ENCODE assay signal across 1 cellular context in genomic region chr11:45333023-45333422, GRCh38.
TF ChIP-seq lines count a peak whose summit lies in the region.

No MANE protein-coding gene starts in this region.

TF ChIP-seq in GM23338, 12 proteins besides CTCF, POLR2A, EP300 and RAD21:
- TF ChIP-seq, protein P1, sequence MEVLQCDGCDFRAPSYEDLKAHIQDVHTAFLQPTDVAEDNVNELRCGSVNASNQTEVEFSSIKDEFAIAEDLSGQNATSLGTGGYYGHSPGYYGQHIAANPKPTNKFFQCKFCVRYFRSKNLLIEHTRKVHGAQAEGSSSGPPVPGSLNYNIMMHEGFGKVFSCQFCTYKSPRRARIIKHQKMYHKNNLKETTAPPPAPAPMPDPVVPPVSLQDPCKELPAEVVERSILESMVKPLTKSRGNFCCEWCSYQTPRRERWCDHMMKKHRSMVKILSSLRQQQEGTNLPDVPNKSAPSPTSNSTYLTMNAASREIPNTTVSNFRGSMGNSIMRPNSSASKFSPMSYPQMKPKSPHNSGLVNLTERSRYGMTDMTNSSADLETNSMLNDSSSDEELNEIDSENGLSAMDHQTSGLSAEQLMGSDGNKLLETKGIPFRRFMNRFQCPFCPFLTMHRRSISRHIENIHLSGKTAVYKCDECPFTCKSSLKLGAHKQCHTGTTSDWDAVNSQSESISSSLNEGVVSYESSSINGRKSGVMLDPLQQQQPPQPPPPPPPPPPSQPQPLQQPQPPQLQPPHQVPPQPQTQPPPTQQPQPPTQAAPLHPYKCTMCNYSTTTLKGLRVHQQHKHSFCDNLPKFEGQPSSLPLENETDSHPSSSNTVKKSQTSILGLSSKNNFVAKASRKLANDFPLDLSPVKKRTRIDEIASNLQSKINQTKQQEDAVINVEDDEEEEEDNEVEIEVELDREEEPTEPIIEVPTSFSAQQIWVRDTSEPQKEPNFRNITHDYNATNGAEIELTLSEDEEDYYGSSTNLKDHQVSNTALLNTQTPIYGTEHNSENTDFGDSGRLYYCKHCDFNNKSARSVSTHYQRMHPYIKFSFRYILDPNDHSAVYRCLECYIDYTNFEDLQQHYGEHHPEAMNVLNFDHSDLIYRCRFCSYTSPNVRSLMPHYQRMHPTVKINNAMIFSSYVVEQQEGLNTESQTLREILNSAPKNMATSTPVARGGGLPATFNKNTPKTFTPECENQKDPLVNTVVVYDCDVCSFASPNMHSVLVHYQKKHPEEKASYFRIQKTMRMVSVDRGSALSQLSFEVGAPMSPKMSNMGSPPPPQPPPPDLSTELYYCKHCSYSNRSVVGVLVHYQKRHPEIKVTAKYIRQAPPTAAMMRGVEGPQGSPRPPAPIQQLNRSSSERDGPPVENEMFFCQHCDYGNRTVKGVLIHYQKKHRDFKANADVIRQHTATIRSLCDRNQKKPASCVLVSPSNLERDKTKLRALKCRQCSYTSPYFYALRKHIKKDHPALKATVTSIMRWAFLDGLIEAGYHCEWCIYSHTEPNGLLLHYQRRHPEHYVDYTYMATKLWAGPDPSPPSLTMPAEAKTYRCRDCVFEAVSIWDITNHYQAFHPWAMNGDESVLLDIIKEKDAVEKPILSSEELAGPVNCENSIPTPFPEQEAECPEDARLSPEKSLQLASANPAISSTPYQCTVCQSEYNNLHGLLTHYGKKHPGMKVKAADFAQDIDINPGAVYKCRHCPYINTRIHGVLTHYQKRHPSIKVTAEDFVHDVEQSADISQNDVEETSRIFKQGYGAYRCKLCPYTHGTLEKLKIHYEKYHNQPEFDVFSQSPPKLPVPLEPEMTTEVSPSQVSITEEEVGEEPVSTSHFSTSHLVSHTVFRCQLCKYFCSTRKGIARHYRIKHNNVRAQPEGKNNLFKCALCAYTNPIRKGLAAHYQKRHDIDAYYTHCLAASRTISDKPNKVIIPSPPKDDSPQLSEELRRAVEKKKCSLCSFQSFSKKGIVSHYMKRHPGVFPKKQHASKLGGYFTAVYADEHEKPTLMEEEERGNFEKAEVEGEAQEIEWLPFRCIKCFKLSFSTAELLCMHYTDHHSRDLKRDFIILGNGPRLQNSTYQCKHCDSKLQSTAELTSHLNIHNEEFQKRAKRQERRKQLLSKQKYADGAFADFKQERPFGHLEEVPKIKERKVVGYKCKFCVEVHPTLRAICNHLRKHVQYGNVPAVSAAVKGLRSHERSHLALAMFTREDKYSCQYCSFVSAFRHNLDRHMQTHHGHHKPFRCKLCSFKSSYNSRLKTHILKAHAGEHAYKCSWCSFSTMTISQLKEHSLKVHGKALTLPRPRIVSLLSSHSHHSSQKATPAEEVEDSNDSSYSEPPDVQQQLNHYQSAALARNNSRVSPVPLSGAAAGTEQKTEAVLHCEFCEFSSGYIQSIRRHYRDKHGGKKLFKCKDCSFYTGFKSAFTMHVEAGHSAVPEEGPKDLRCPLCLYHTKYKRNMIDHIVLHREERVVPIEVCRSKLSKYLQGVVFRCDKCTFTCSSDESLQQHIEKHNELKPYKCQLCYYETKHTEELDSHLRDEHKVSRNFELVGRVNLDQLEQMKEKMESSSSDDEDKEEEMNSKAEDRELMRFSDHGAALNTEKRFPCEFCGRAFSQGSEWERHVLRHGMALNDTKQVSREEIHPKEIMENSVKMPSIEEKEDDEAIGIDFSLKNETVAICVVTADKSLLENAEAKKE (CRISPR knock-in tag; IDR thresholded peaks at IDR 0.05), result no peak
- TF ChIP-seq ZNF114 (CRISPR knock-in tag; IDR thresholded peaks at IDR 0.05) (no peak), CREB1 (CRISPR knock-in tag; IDR thresholded peaks at IDR 0.05; ENCODE audit: low read depth) (no peak), POLR2AphosphoS5 (IDR thresholded peaks at IDR 0.05; ENCODE audit: low read depth) (no peak), NANOG (IDR thresholded peaks at IDR 0.05; ENCODE audit: borderline replicate concordance) (no peak), JUNB (IDR thresholded peaks at IDR 0.05; ENCODE audit: unreplicated experiment) (no peak), ETS1 (IDR thresholded peaks at IDR 0.05) (no peak), EZH2phosphoT487 (IDR thresholded peaks at IDR 0.05; ENCODE audit: unreplicated experiment) (no peak), EZH2 (IDR thresholded peaks at IDR 0.05; ENCODE audit: low read depth, unreplicated experiment) (no peak), ZNF331 (CRISPR knock-in tag; IDR thresholded peaks at IDR 0.05; ENCODE audit: low read depth) (no peak), STAT1 (IDR thresholded peaks at IDR 0.05; ENCODE audit: unreplicated experiment) (no peak)
- TF ChIP-seq, protein P2, sequence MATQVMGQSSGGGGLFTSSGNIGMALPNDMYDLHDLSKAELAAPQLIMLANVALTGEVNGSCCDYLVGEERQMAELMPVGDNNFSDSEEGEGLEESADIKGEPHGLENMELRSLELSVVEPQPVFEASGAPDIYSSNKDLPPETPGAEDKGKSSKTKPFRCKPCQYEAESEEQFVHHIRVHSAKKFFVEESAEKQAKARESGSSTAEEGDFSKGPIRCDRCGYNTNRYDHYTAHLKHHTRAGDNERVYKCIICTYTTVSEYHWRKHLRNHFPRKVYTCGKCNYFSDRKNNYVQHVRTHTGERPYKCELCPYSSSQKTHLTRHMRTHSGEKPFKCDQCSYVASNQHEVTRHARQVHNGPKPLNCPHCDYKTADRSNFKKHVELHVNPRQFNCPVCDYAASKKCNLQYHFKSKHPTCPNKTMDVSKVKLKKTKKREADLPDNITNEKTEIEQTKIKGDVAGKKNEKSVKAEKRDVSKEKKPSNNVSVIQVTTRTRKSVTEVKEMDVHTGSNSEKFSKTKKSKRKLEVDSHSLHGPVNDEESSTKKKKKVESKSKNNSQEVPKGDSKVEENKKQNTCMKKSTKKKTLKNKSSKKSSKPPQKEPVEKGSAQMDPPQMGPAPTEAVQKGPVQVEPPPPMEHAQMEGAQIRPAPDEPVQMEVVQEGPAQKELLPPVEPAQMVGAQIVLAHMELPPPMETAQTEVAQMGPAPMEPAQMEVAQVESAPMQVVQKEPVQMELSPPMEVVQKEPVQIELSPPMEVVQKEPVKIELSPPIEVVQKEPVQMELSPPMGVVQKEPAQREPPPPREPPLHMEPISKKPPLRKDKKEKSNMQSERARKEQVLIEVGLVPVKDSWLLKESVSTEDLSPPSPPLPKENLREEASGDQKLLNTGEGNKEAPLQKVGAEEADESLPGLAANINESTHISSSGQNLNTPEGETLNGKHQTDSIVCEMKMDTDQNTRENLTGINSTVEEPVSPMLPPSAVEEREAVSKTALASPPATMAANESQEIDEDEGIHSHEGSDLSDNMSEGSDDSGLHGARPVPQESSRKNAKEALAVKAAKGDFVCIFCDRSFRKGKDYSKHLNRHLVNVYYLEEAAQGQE (IDR thresholded peaks at IDR 0.05; ENCODE audit: unreplicated experiment), result no peak
